8 cellular contexts compared by ENCODE assay signal in the genomic region with DNA sequence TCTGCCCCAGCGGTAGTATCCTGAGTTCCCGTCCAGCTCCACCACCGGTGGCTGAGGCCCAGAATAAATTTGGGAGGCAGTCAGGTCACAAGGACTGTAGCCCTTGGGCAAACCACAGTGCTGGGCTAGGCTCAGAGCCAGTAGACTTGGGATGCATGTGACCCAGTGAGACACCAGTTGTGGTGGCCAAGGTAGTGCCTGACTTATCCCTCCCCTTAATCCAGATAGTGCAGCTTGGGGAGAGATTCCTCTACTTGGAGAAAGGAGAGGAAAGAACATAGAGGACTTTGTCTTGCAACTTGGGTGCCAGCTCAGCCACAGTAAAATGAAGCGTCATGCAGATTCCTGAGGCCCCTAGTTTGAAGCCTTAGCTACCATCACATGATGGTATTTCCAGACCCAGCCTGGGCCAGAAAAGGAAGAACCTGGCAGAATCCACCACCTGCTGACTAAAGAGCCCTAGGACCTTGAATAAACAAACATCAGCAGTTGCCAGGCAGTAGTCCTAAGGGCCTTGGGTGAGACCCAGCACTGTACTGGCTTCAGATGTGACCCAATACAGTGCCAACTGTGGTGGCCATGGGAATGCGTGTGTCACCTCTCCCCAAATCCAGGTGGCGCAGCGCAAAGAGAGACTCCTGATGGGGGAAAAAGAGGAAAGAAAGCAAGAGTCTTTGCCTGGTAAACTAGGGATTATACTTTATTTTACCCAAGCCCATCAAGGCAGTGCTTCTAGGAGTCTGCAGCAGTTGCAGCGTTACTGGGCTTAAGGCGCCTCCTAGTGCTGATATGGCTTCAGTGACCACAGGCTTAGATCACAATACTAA.
DNase-seq lines count a peak whose midpoint lies in the region; ATAC-seq and TF ChIP-seq lines count a peak whose summit lies in the region.

No MANE protein-coding gene starts in this region.

- no peak for TF ChIP-seq POLR2A in GM18505 (IDR thresholded peaks at IDR 0.05; ENCODE audit: borderline replicate concordance, extremely low read depth, insufficient read depth, insufficient read length)

- peak; percentile 89 for TF ChIP-seq CTCF in 22Rv1 (IDR thresholded peaks at IDR 0.05)
- peak; percentile 89 for TF ChIP-seq CTCF in WI38 (IDR thresholded peaks at IDR 0.05; ENCODE audit: low read depth, low read length)

- H3K27ac ChIP-seq in 22Rv1: no peak overlapping the region

- ATAC-seq in GM18505 (IDR thresholded peaks at IDR 0.05; ENCODE audit: unreplicated experiment) (peak; percentile 68), HG03064 (IDR thresholded peaks at IDR 0.05; ENCODE audit: low read depth, unreplicated experiment) (peak; percentile 85)

- H3K4me3 ChIP-seq in WI38 (ENCODE audit: low read depth, low read length): no peak overlapping the region

- DNase-seq in NCI-H2196 (lab: John Stamatoyannopoulos, UW; ENCODE audit: unreplicated experiment): peak; percentile 85
- peak; percentile 92 for DNase-seq in cerebellar cortex (ENCODE audit: low spot score)
- peak; percentile 80 for DNase-seq in kidney tubule cell (ENCODE audit: low spot score)
- DNase-seq in stimulated activated CD4-positive, alpha-beta T cell treated with anti-CD3 and anti-CD28 coated beads, Interleukin-1b, Interleukin-23, amount 100 ng/mL, for 48 hours: peak; percentile 52
